ENCODE assay signal across 11 cellular contexts in genomic region chr19:19458110-19458816, GRCh38. TPM values are rescaled to one million over a fixed set of nuclear protein-coding genes. Genes with fewer than 3 reads are reported as not detected.
DNase-seq lines count a peak whose midpoint lies in the region; ATAC-seq and TF ChIP-seq lines count a peak whose summit lies in the region.
"Had no signal": no experiment of that assay in that cellular context is flagged by ENCODE, and none has a peak within 500 bp of the region (broad histone marks: within the 10 kb centered on the region; RNA-seq: fewer than 3 reads in every experiment).

No MANE protein-coding gene starts in this region.

- POLR2A ChIA-PET in activated B cell treated with CpG ODN at 0.5 μM for 24 hours (lab: Charles Lee): interaction anchor here (1.2 to 2.9 kb wide), 2 partner anchors 41 to 53 kb away, joined by 4 to 12 read pairs; partner anchors contain the start of gene GATAD2A

- DNase-seq in activated naive CD4-positive, alpha-beta T cell treated with anti-CD3 and anti-CD28 coated beads, Interleukin-2, amount 10 ng/mL, durations not matched to agents 7 days and 5 days: no peak
- DNase-seq in activated naive CD4-positive, alpha-beta T cell treated with Interleukin-2 at 50 U/mL for 16 hours: no peak
- no peak for DNase-seq in activated B cell treated with CpG ODN at 0.5 μM for 24 hours
- DNase-seq in immature natural killer cell: peak in 2 of 3 donors; percentile 35 to 45
- DNase-seq in tibial artery: no peak
- DNase-seq in NOMO-1 treated with DMSO at 0.1 percent for 48 hours (lab: John Stamatoyannopoulos, UW; ENCODE audit: unreplicated experiment): no peak
- DNase-seq in kidney glomerular epithelial cell (lab: John Stamatoyannopoulos, UW): no peak
- DNase-seq: AML-193, H7 had no signal

- intact Hi-C loops in activated B cell treated with CpG ODN at 0.5 μM for 24 hours (cut with micrococcal nuclease): loop anchor here (2.0 kb wide), 1 partner anchor 51 kb away; no protein-coding TSS in a partner anchor
- intact Hi-C loops in tibial artery (cut with DNase I; ENCODE audit: low total_unique reads): no loop called here

- H3K27me3 Mint-ChIP-seq in activated naive CD4-positive, alpha-beta T cell treated with anti-CD3 and anti-CD28 coated beads, Interleukin-2, amount 10 ng/mL, durations not matched to agents 7 days and 5 days: no peaks in the 10 kb centered on the region
- H3K27me3 Mint-ChIP-seq in activated B cell treated with CpG ODN at 0.5 μM for 24 hours (no peaks in the 10 kb centered on the region), immature natural killer cell (ENCODE audit: low read depth in 3 of 3) (peaks cover 12 to 35% (median 13%) of the 10 kb centered on the region in 3 donors)

- TF ChIP-seq CTCF in activated B cell treated with CpG ODN at 0.5 μM for 24 hours (IDR thresholded peaks at IDR 0.05) (no peak), tibial artery (IDR thresholded peaks at IDR 0.05) (no peak)

- CTCF ChIA-PET in activated naive CD4-positive, alpha-beta T cell treated with anti-CD3 and anti-CD28 coated beads, Interleukin-2, amount 10 ng/mL, durations not matched to agents 7 days and 5 days (lab: Charles Lee): interaction anchor here (0.6 to 2.9 kb wide), 3 partner anchors 18 to 890 kb away, joined by 3 to 12 read pairs (median 5); no protein-coding TSS in a partner anchor
- CTCF ChIA-PET in activated B cell treated with CpG ODN at 0.5 μM for 24 hours (lab: Charles Lee): no interaction called here

- peak overlapping the region; percentile 37 to 74 for H3K27ac ChIP-seq in tibial artery
- H3K27ac ChIP-seq: prostate gland had no signal

- peaks cover 23% of the 10 kb centered on the region for H3K36me3 Mint-ChIP-seq in activated naive CD4-positive, alpha-beta T cell treated with anti-CD3 and anti-CD28 coated beads, Interleukin-2, amount 10 ng/mL, durations not matched to agents 7 days and 5 days
- H3K36me3 Mint-ChIP-seq in activated B cell treated with CpG ODN at 0.5 μM for 24 hours (ENCODE audit: low read depth) (peaks cover 5% of the 10 kb centered on the region), immature natural killer cell (peaks cover 0 to 4% (median 4%) of the 10 kb centered on the region in 3 donors)

- H3K9me3 ChIP-seq in tibial artery: no peaks in the 10 kb centered on the region
- H3K9me3 ChIP-seq: prostate gland had no signal

- H3K36me3 ChIP-seq in tibial artery: peaks cover 0 to 5% (median 0%) of the 10 kb centered on the region in 3 donors
- H3K36me3 ChIP-seq: prostate gland had no signal

- H3K27me3 ChIP-seq in tibial artery: no peaks in the 10 kb centered on the region

- no peak overlapping the region for H3K4me3 ChIP-seq in tibial artery
- H3K4me3 ChIP-seq: prostate gland had no signal

- H3K4me1 ChIP-seq in tibial artery: peaks cover 23 to 53% (median 43%) of the 10 kb centered on the region in 4 donors

- H3K4me3 Mint-ChIP-seq in activated naive CD4-positive, alpha-beta T cell treated with anti-CD3 and anti-CD28 coated beads, Interleukin-2, amount 10 ng/mL, durations not matched to agents 7 days and 5 days: peak overlapping the region; percentile 80
- peak overlapping the region; percentile 17 for H3K4me3 Mint-ChIP-seq in activated B cell treated with CpG ODN at 0.5 μM for 24 hours
- H3K4me3 Mint-ChIP-seq in immature natural killer cell: peak overlapping the region; percentile 85 to 94 (median 87)

- H3K4me1 Mint-ChIP-seq in activated naive CD4-positive, alpha-beta T cell treated with anti-CD3 and anti-CD28 coated beads, Interleukin-2, amount 10 ng/mL, durations not matched to agents 7 days and 5 days: peaks cover 82% of the 10 kb centered on the region
- H3K4me1 Mint-ChIP-seq in activated B cell treated with CpG ODN at 0.5 μM for 24 hours (peaks cover 65% of the 10 kb centered on the region), immature natural killer cell (peaks cover 76 to 83% of the 10 kb centered on the region in 2 donors)

- peak overlapping the region; percentile 99 for H3K27ac Mint-ChIP-seq in activated naive CD4-positive, alpha-beta T cell treated with anti-CD3 and anti-CD28 coated beads, Interleukin-2, amount 10 ng/mL, durations not matched to agents 7 days and 5 days
- peak overlapping the region; percentile 86 for H3K27ac Mint-ChIP-seq in activated B cell treated with CpG ODN at 0.5 μM for 24 hours
- peak overlapping the region; percentile 96 to 100 (median 100) for H3K27ac Mint-ChIP-seq in immature natural killer cell

- H3K9me3 Mint-ChIP-seq in activated naive CD4-positive, alpha-beta T cell treated with anti-CD3 and anti-CD28 coated beads, Interleukin-2, amount 10 ng/mL, durations not matched to agents 7 days and 5 days: no peaks in the 10 kb centered on the region
- H3K9me3 Mint-ChIP-seq in activated B cell treated with CpG ODN at 0.5 μM for 24 hours (no peaks in the 10 kb centered on the region), immature natural killer cell (no peaks in the 10 kb centered on the region)

- ATAC-seq in activated B cell treated with CpG ODN at 0.5 μM for 24 hours (ENCODE audit: low read depth) (no peak), GM21423 (IDR thresholded peaks at IDR 0.05; ENCODE audit: unreplicated experiment) (no peak)

RNA-seq across cellular contexts. Expression of gene GATAD2A, which starts 52.8 kb away (rescaled TPM):
- total RNA-seq in activated B cell treated with CpG ODN at 0.5 μM for 24 hours: 116 and 126 TPM in 2 replicates
- polyA plus RNA-seq in immature natural killer cell: 10 to 100 TPM in 2 of 3 donors, 1 to 10 TPM in 1; 8.8 to 48.5 (median 21.0) TPM

RNA-seq across cellular contexts. Expression of gene TSSK6, which starts 57.1 kb away (rescaled TPM):
- 4.0 and 4.3 TPM in 2 replicates for total RNA-seq in activated B cell treated with CpG ODN at 0.5 μM for 24 hours
- under 1 TPM in 2 of 3 donors, not detected in 1; 0.66 to 0.96 TPM for polyA plus RNA-seq in immature natural killer cell

RNA-seq across cellular contexts. Expression of gene NDUFA13, which starts 57.8 kb away (rescaled TPM):
- total RNA-seq in activated B cell treated with CpG ODN at 0.5 μM for 24 hours: 294 and 317 TPM in 2 replicates
- 100 to 1,000 TPM; 242 to 566 (median 301) TPM for polyA plus RNA-seq in immature natural killer cell

Comparison
In these comparisons a context has a peak if more than half of its experiments do, and no peak if none do; other contexts are left out.
1. DNase-seq: peak in immature natural killer cell (2 of 3); none in activated naive CD4-positive, alpha-beta T cell treated with anti-CD3 and anti-CD28 coated beads, Interleukin-2, amount 10 ng/mL, durations not matched to agents 7 days and 5 days (single experiment), activated naive CD4-positive, alpha-beta T cell treated with Interleukin-2 at 50 U/mL for 16 hours (single experiment), activated B cell treated with CpG ODN at 0.5 μM for 24 hours (single experiment), tibial artery (0 of 2), NOMO-1 treated with DMSO at 0.1 percent for 48 hours (single experiment) and kidney glomerular epithelial cell (single experiment).
2. H3K4me3 Mint-ChIP-seq: peak in every context shown above with its lines; median percentile 87 in immature natural killer cell; 80 in activated naive CD4-positive, alpha-beta T cell treated with anti-CD3 and anti-CD28 coated beads, Interleukin-2, amount 10 ng/mL, durations not matched to agents 7 days and 5 days; 17 in activated B cell treated with CpG ODN at 0.5 μM for 24 hours.
3. Peak in every context shown above with its lines, with median percentiles within 50 percentile points of each other: H3K27ac Mint-ChIP-seq.